8 cellular contexts compared by ENCODE assay signal in genomic region chr12:123150273-123150803, GRCh38. TPM values are rescaled to one million over a fixed set of nuclear protein-coding genes. Genes with fewer than 3 reads are reported as not detected.
DNase-seq lines count a peak whose midpoint lies in the region; ATAC-seq and TF ChIP-seq lines count a peak whose summit lies in the region.

No MANE protein-coding gene starts in this region.

- CTCF ChIA-PET in CD8-positive, alpha-beta memory T cell (lab: Charles Lee) = interaction anchor here (1.8 to 2.1 kb wide), 2 partner anchors 8 to 74 kb away, joined by 3 to 7 read pairs; no protein-coding TSS in a partner anchor

- H3K27me3 ChIP-seq in CD8-positive, alpha-beta memory T cell (ENCODE audit: insufficient read depth, low read length, poor library complexity, severe bottlenecking) = no peaks in the 10 kb centered on the region
- H3K27me3 ChIP-seq in stomach = peaks cover 0 to 9% (median 0%) of the 10 kb centered on the region in 3 donors

- H3K27me3 Mint-ChIP-seq in CD8-positive, alpha-beta memory T cell = peaks cover 0 to 3% of the 10 kb centered on the region in 2 donors

- H3K27ac Mint-ChIP-seq in CD8-positive, alpha-beta memory T cell = peak overlapping the region in 1 of 8 donors; percentile 79

- intact Hi-C loops in lower leg skin (cut with DNase I; ENCODE audit: low total_unique reads) = loop anchor here (5.0 kb wide), 1 partner anchor 827 kb away; no protein-coding TSS in a partner anchor
- intact Hi-C loops in stomach (cut with DNase I; ENCODE audit: low total_unique reads) = loop anchor here (10.0 kb wide), 1 partner anchor 176 kb away; the partner anchor contains the start of gene OGFOD2

- peaks cover 25% of the 10 kb centered on the region for H3K4me1 ChIP-seq in CD8-positive, alpha-beta memory T cell (ENCODE audit: insufficient read depth, low read length)
- H3K4me1 ChIP-seq in stomach = peaks cover 11 to 49% (median 33%) of the 10 kb centered on the region in 4 donors

- TF ChIP-seq EP300 in stomach (IDR thresholded peaks at IDR 0.05) = no peak

- peak overlapping the region; percentile 43 to 92 (median 85) for H3K4me3 Mint-ChIP-seq in CD8-positive, alpha-beta memory T cell

- peak in 2 of 5 donors; percentile 9 to 48 for DNase-seq in CD8-positive, alpha-beta memory T cell
- DNase-seq in HCEC 1CT = peak; percentile 19
- peak; percentile 48 for DNase-seq in cerebellum (ENCODE audit: low spot score)
- peak in 1 of 2 donors; percentile 88 for DNase-seq in lower leg skin (ENCODE audit: low spot score in 2 of 2)
- DNase-seq in stomach = no peak

- 4% methylated on average over 7 of the region's 63 CpGs; no CpG with 5 or more reads in 1 of the 2 donors for WGBS in lower leg skin, 2 donors
- 0 to 1% (median 0%) methylated on average over 12 to 63 of the region's 63 CpGs; no CpG with 5 or more reads in 1 of the 5 donors for WGBS in stomach, 5 donors

- no peaks in the 10 kb centered on the region for H3K36me3 ChIP-seq in CD8-positive, alpha-beta memory T cell (ENCODE audit: insufficient read depth, low read length)
- peaks cover 0 to 3% (median 0%) of the 10 kb centered on the region in 4 donors for H3K36me3 ChIP-seq in stomach

- H3K9me3 Mint-ChIP-seq in CD8-positive, alpha-beta memory T cell = no peaks in the 10 kb centered on the region

- H3K36me3 Mint-ChIP-seq in CD8-positive, alpha-beta memory T cell = peaks cover 0 to 2% (median 0%) of the 10 kb centered on the region in 3 donors

- no peak for TF ChIP-seq CTCF in lower leg skin (IDR thresholded peaks at IDR 0.05)
- no peak for TF ChIP-seq CTCF in stomach (IDR thresholded peaks at IDR 0.05)

- no peak overlapping the region for H3K27ac ChIP-seq in CD8-positive, alpha-beta memory T cell (ENCODE audit: low read depth, low read length)
- H3K27ac ChIP-seq in stomach = peak overlapping the region; percentile 85 to 92 (median 86)

- POLR2A ChIA-PET in CD8-positive, alpha-beta memory T cell (lab: Charles Lee) = interaction anchor here (2.1 kb wide), 1 partner anchor 83 kb away, joined by 6 read pairs; the partner anchor contains the start of genes MPHOSPH9 and MTRFR

- TF ChIP-seq POLR2A in lower leg skin (IDR thresholded peaks at IDR 0.05) (no peak), stomach (IDR thresholded peaks at IDR 0.05) (no peak)

- H3K4me1 Mint-ChIP-seq in CD8-positive, alpha-beta memory T cell = peaks cover 24 to 30% (median 27%) of the 10 kb centered on the region in 3 donors

- peak overlapping the region; percentile 51 for H3K4me3 ChIP-seq in CD8-positive, alpha-beta memory T cell (ENCODE audit: low read length)
- H3K4me3 ChIP-seq in lower leg skin (ENCODE audit: low read depth, poor library complexity, severe bottlenecking) (peak overlapping the region; percentile 32), stomach (peak overlapping the region; percentile 67 to 87 (median 73))

- ATAC-seq in SK-N-SH treated with all-trans-retinoic acid at 6 μM for 48 hours (peak; percentile 42), GM19324 (IDR thresholded peaks at IDR 0.05; ENCODE audit: low FRiP score, unreplicated experiment) (no peak), GM18520 (IDR thresholded peaks at IDR 0.05; ENCODE audit: unreplicated experiment) (no peak)

- H3K9me3 ChIP-seq in CD8-positive, alpha-beta memory T cell (ENCODE audit: low read length) = no peaks in the 10 kb centered on the region
- H3K9me3 ChIP-seq in stomach = no peaks in the 10 kb centered on the region

TF ChIP-seq in SK-N-SH treated with all-trans-retinoic acid at 6 μM for 48 hours, 23 proteins besides CTCF, POLR2A, EP300 and RAD21:
- TF ChIP-seq SNAI2 (CRISPR knock-in tag; IDR thresholded peaks at IDR 0.05) (no peak), ESRRG (CRISPR knock-in tag; IDR thresholded peaks at IDR 0.05) (no peak), ZNF70 (CRISPR knock-in tag; IDR thresholded peaks at IDR 0.05) (no peak), ZFP30 (CRISPR knock-in tag; IDR thresholded peaks at IDR 0.05) (no peak), CSDC2 (CRISPR knock-in tag; IDR thresholded peaks at IDR 0.05) (no peak), RARB (CRISPR knock-in tag; IDR thresholded peaks at IDR 0.05) (no peak), GLIS3 (CRISPR knock-in tag; IDR thresholded peaks at IDR 0.05) (no peak), PATZ1 (CRISPR knock-in tag; IDR thresholded peaks at IDR 0.05; ENCODE audit: borderline replicate concordance) (no peak), ZC3H10 (CRISPR knock-in tag; IDR thresholded peaks at IDR 0.05) (no peak), ZNF565 (CRISPR knock-in tag; conservative IDR thresholded peaks at IDR 0.05; ENCODE audit: low read depth) (no peak), BACH2 (CRISPR knock-in tag; IDR thresholded peaks at IDR 0.05; ENCODE audit: borderline replicate concordance) (no peak), TSHZ2 (CRISPR knock-in tag; IDR thresholded peaks at IDR 0.05) (no peak)

RNA-seq across cellular contexts. Expression of gene PITPNM2, which starts 0.6 kb away (rescaled TPM):
- total RNA-seq in CD8-positive, alpha-beta memory T cell = 1 to 10 TPM; 5.1 to 6.1 TPM
- 1.8 TPM for polyA plus RNA-seq in CD8-positive, alpha-beta memory T cell
- total RNA-seq in cerebellum = 5.5 TPM
- 1 to 10 TPM; 3.2 to 6.5 (median 4.2) TPM for total RNA-seq in lower leg skin
- total RNA-seq in stomach = 10 to 100 TPM in 3 of 5 donors, 1 to 10 TPM in 2; 5.2 to 28.1 (median 13.4) TPM
- polyA plus RNA-seq in stomach = 1 to 10 TPM; 1.8 to 5.9 (median 4.6) TPM
